27 cellular contexts compared by ENCODE assay signal in the genomic region with DNA sequence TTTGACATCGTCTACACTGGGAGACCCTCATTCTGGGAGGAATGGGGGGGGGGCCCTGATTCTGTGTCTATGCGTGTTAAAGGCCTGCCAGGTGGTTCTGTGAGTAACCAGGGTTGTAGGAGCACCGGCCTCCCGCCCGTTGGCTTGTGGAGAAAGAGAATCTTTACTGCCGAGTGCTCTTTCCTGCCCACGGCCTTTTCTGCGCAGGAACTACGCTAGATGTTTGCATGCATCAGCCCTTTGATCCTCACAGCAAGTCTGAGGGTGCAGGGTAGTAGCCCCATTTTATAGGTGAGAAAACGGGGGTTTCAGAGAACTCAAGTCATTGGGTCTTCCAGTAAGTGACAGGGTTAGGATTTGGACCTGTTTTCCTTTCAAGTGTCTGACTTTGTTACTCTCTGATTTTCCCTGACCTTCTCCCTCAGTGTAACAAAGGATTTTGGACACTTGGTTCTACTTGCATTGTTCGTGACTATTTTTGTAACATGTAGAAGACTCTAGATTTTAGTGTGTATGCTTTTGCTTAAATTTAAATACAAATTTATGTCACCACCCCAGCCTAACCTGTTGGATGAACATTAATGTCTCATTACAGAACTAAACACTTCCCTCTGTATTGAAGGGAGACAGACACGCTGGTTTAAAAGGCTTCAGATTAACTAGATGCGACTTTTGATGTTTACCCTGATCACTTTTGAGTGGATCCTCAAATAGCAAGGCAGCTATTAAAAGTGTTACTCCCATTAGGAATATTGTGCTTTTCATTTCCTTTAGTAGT. TPM values are rescaled to one million over a fixed set of nuclear protein-coding genes. Genes with fewer than 3 reads are reported as not detected.
DNase-seq lines count a peak whose midpoint lies in the region; ATAC-seq and TF ChIP-seq lines count a peak whose summit lies in the region.
"Had no signal": no experiment of that assay in that cellular context is flagged by ENCODE, and none has a peak within 500 bp of the region (broad histone marks: within the 10 kb centered on the region; RNA-seq: fewer than 3 reads in every experiment).

No MANE protein-coding gene starts in this region.

- DNase-seq in activated CD4-positive, alpha-beta T cell treated with anti-CD3 and anti-CD28 coated beads, Interleukin-2, amount 10 ng/mL, durations not matched to agents 24 days and 14 days = peak; percentile 63
- no peak for DNase-seq in activated CD4-positive, alpha-beta T cell treated with anti-CD3 and anti-CD28 coated beads for 36 hours
- DNase-seq in MM.1S (no peak), nephron progenitor cell (no peak), neuronal stem cell (ENCODE audit: low spot score) (no peak), PC-9 (no peak)
- DNase-seq: activated CD4-positive, alpha-beta T cell treated with anti-CD3 and anti-CD28 coated beads, Interleukin-2, amount 50 U/mL, for 4 hours; activated CD8-positive, alpha-beta memory T cell treated with anti-CD3 and anti-CD28 coated beads, Interleukin-2, amount 50 U/mL, for 48 hours; activated effector memory CD4-positive, alpha-beta T cell treated with anti-CD3 and anti-CD28 coated beads, Interleukin-2, amount 50 U/mL, for 16 hours; AML-193; amygdala; DMS53; HFFc6; kidney glomerular epithelial cell; mesenchymal stem cell; NCI-H1105; NCI-H2029 treated with DMSO at 0.1 percent for 48 hours; SK-N-SH; small intestine; stimulated activated naive CD4-positive, alpha-beta T cell treated with Interleukin-2 at 50 U/mL for 16 hours; tibial artery; WERI-Rb-1 had no signal

- H3K79me1 ChIP-seq in neuronal stem cell (ENCODE audit: low read depth, low read length) = no peaks in the 10 kb centered on the region

- H3K27ac Mint-ChIP-seq in activated CD4-positive, alpha-beta T cell treated with anti-CD3 and anti-CD28 coated beads, Interleukin-2, amount 10 ng/mL, durations not matched to agents 24 days and 14 days = no peak overlapping the region
- H3K27ac Mint-ChIP-seq in activated CD4-positive, alpha-beta T cell treated with anti-CD3 and anti-CD28 coated beads for 36 hours = no peak overlapping the region
- H3K27ac Mint-ChIP-seq in nephron progenitor cell = peak overlapping the region; percentile 23
- H3K27ac Mint-ChIP-seq: HFFc6 had no signal

- H3K36me3 ChIP-seq in MM.1S (replicated peaks; ENCODE audit: insufficient read depth, low read length) (no peaks in the 10 kb centered on the region), neuronal stem cell (replicated peaks in 1 of 2; ENCODE audit: control insufficient read depth in 2 of 2, insufficient read depth in 2 of 2, low read length in 2 of 2) (no peaks in the 10 kb centered on the region), PC-9 (ENCODE audit: low read depth) (no peaks in the 10 kb centered on the region)
- H3K36me3 ChIP-seq: tibial artery, WERI-Rb-1 had no signal

- H3K9me3 ChIP-seq in MM.1S (replicated peaks; ENCODE audit: insufficient read depth, low read length) (no peaks in the 10 kb centered on the region), neuronal stem cell (replicated peaks in 1 of 2; ENCODE audit: control insufficient read depth in 2 of 2, insufficient read depth in 1 of 2, low read depth in 1 of 2, low read length in 2 of 2) (no peaks in the 10 kb centered on the region), PC-9 (ENCODE audit: insufficient read depth, low read depth) (no peaks in the 10 kb centered on the region)
- H3K9me3 ChIP-seq: SK-N-SH, tibial artery had no signal

- no peak overlapping the region for H2AK5ac ChIP-seq in neuronal stem cell (ENCODE audit: low read depth, low read length)

- peak overlapping the region; percentile 67 for H3K4me3 Mint-ChIP-seq in activated CD4-positive, alpha-beta T cell treated with anti-CD3 and anti-CD28 coated beads, Interleukin-2, amount 10 ng/mL, durations not matched to agents 24 days and 14 days
- no peak overlapping the region for H3K4me3 Mint-ChIP-seq in activated CD4-positive, alpha-beta T cell treated with anti-CD3 and anti-CD28 coated beads for 36 hours
- H3K4me3 Mint-ChIP-seq in nephron progenitor cell = no peak overlapping the region
- H3K4me3 Mint-ChIP-seq: HFFc6 had no signal

- CTCF ChIA-PET in activated CD4-positive, alpha-beta T cell treated with anti-CD3 and anti-CD28 coated beads for 36 hours (lab: Charles Lee) = no interaction called here
- CTCF ChIA-PET in PC-9 (lab: Charles Lee) = no interaction called here

- H3K9ac ChIP-seq in MM.1S (ENCODE audit: low read length) (no peak overlapping the region), neuronal stem cell (ENCODE audit: low read depth, low read length, poor library complexity) (no peak overlapping the region)
- H3K9ac ChIP-seq: SK-N-SH had no signal

- H3F3A ChIP-seq in MM.1S (ENCODE audit: insufficient read depth, low read length) = peaks cover 5% of the 10 kb centered on the region; the same call in 1 of the 2 replicates
- H3F3A ChIP-seq in PC-9 (ENCODE audit: insufficient read depth, low read depth) = no peaks in the 10 kb centered on the region

- H3K27me3 ChIP-seq in MM.1S (replicated peaks; ENCODE audit: insufficient read depth, low read length) (no peaks in the 10 kb centered on the region), neuronal stem cell (ENCODE audit: control insufficient read depth in 3 of 3, insufficient read depth in 3 of 3, low read depth in 1 of 3, low read length in 3 of 3) (no peaks in the 10 kb centered on the region), PC-9 (ENCODE audit: insufficient read depth, low read depth) (no peaks in the 10 kb centered on the region)
- H3K27me3 ChIP-seq: tibial artery had no signal

- H3K4me2 ChIP-seq in MM.1S (ENCODE audit: low read depth, low read length) (peak overlapping the region; percentile 57), neuronal stem cell (ENCODE audit: insufficient read depth, low read length, poor library complexity, severe bottlenecking) (no peak overlapping the region), PC-9 (no peak overlapping the region)
- H3K4me2 ChIP-seq: SK-N-SH had no signal

- H4K8ac ChIP-seq in neuronal stem cell (ENCODE audit: low read depth, low read length) = no peak overlapping the region

- no peaks in the 10 kb centered on the region for H3K79me2 ChIP-seq in MM.1S (ENCODE audit: low read length)
- H3K79me2 ChIP-seq in PC-9 (ENCODE audit: low read depth) = no peaks in the 10 kb centered on the region

- no peak for ATAC-seq in activated CD4-positive, alpha-beta T cell treated with anti-CD3 and anti-CD28 coated beads for 36 hours
- ATAC-seq in GM21515 (IDR thresholded peaks at IDR 0.05; ENCODE audit: unreplicated experiment) (peak; percentile 34), HG03354 (IDR thresholded peaks at IDR 0.05; ENCODE audit: poor library complexity, severe bottlenecking, unreplicated experiment) (no peak)
- ATAC-seq: HepG2 had no signal

- H3K14ac ChIP-seq in neuronal stem cell (ENCODE audit: low read length) = no peak overlapping the region

- no peak overlapping the region for H2BK5ac ChIP-seq in neuronal stem cell (ENCODE audit: low read length)

- H2BK12ac ChIP-seq in neuronal stem cell (ENCODE audit: low read length) = no peak overlapping the region

- no peak overlapping the region for H2BK15ac ChIP-seq in neuronal stem cell (ENCODE audit: low read length)

- H3K4me3 ChIP-seq in MM.1S (ENCODE audit: low read length) (no peak overlapping the region), neuronal stem cell (ENCODE audit: low read length in 2 of 2) (no peak overlapping the region), PC-9 (no peak overlapping the region)
- H3K4me3 ChIP-seq: tibial artery had no signal

- TF ChIP-seq CTCF in MM.1S (IDR thresholded peaks at IDR 0.05; ENCODE audit: low read length) (no peak), nephron progenitor cell (IDR thresholded peaks at IDR 0.05) (no peak), PC-9 (conservative IDR thresholded peaks at IDR 0.05) (no peak)

- H3K36me3 Mint-ChIP-seq in activated CD4-positive, alpha-beta T cell treated with anti-CD3 and anti-CD28 coated beads, Interleukin-2, amount 10 ng/mL, durations not matched to agents 24 days and 14 days (ENCODE audit: low read depth) = peaks cover 3% of the 10 kb centered on the region
- no peaks in the 10 kb centered on the region for H3K36me3 Mint-ChIP-seq in activated CD4-positive, alpha-beta T cell treated with anti-CD3 and anti-CD28 coated beads for 36 hours (ENCODE audit: low read depth)
- H3K36me3 Mint-ChIP-seq in nephron progenitor cell (ENCODE audit: low read depth) = no peaks in the 10 kb centered on the region

- WGBS in neuronal stem cell (ENCODE audit: extremely low coverage in 2 of 2, insufficient read length in 2 of 2, insufficient replicate concordance in 1 of 2), 2 donors = no CpG with 5 or more reads among the region's 13 CpGs

- H4K20me1 ChIP-seq in MM.1S (ENCODE audit: insufficient read depth, low read length) (no peaks in the 10 kb centered on the region), PC-9 (ENCODE audit: insufficient read depth) (no peaks in the 10 kb centered on the region)

- H3K4me1 ChIP-seq in MM.1S (ENCODE audit: low read length) (peaks cover 34% of the 10 kb centered on the region), neuronal stem cell (ENCODE audit: control insufficient read depth in 2 of 2, insufficient read depth in 1 of 2, low read depth in 1 of 2, low read length in 2 of 2) (peaks cover 7 to 9% of the 10 kb centered on the region in 2 donors), PC-9 (replicated peaks; ENCODE audit: insufficient read depth) (no peaks in the 10 kb centered on the region)
- H3K4me1 ChIP-seq: tibial artery had no signal

- H2AFZ ChIP-seq in MM.1S (ENCODE audit: low read length) = 0 out of 2 replicates have a peak overlapping the region, but pooled peaks have one; percentile 24
- H2AFZ ChIP-seq in neuronal stem cell (ENCODE audit: low read length) = no peak overlapping the region
- H2AFZ ChIP-seq in PC-9 = no peak overlapping the region

- H3K27ac ChIP-seq in MM.1S (ENCODE audit: low read length) (no peak overlapping the region; the same call in 1 of the 2 replicates), neuronal stem cell (replicated peaks; ENCODE audit: low read length) (no peak overlapping the region), PC-9 (no peak overlapping the region)
- H3K27ac ChIP-seq: HL-60, RWPE1, tibial artery, WERI-Rb-1 had no signal

- H3K4ac ChIP-seq in neuronal stem cell (ENCODE audit: low read length) = no peak overlapping the region

- no peak overlapping the region for H3K18ac ChIP-seq in neuronal stem cell (ENCODE audit: low read length)

- peaks cover 26% of the 10 kb centered on the region for H3K4me1 Mint-ChIP-seq in activated CD4-positive, alpha-beta T cell treated with anti-CD3 and anti-CD28 coated beads, Interleukin-2, amount 10 ng/mL, durations not matched to agents 24 days and 14 days
- H3K4me1 Mint-ChIP-seq in activated CD4-positive, alpha-beta T cell treated with anti-CD3 and anti-CD28 coated beads for 36 hours = peaks cover 15% of the 10 kb centered on the region
- H3K4me1 Mint-ChIP-seq in nephron progenitor cell = peaks cover 10% of the 10 kb centered on the region

- peaks cover 8% of the 10 kb centered on the region for H3K9me3 Mint-ChIP-seq in activated CD4-positive, alpha-beta T cell treated with anti-CD3 and anti-CD28 coated beads, Interleukin-2, amount 10 ng/mL, durations not matched to agents 24 days and 14 days
- H3K9me3 Mint-ChIP-seq in activated CD4-positive, alpha-beta T cell treated with anti-CD3 and anti-CD28 coated beads for 36 hours (ENCODE audit: low read depth) = no peaks in the 10 kb centered on the region
- H3K9me3 Mint-ChIP-seq in nephron progenitor cell = peaks cover 12% of the 10 kb centered on the region
- H3K9me3 Mint-ChIP-seq: HFFc6 had no signal

- no peak overlapping the region for H4K91ac ChIP-seq in neuronal stem cell (ENCODE audit: low read depth, low read length, poor library complexity)

- H2BK120ac ChIP-seq in neuronal stem cell (ENCODE audit: low read depth, low read length) = no peak overlapping the region

- intact Hi-C loops in activated CD4-positive, alpha-beta T cell treated with anti-CD3 and anti-CD28 coated beads, Interleukin-2, amount 10 ng/mL, durations not matched to agents 24 days and 14 days (cut with micrococcal nuclease) = loop anchor here (1.0 to 2.0 kb wide), 2 partner anchors 21 to 64 kb away; partner anchors contain the start of gene MAST4
- intact Hi-C loops in activated CD4-positive, alpha-beta T cell treated with anti-CD3 and anti-CD28 coated beads for 36 hours (cut with DNase I, micrococcal nuclease) = loop anchor here in 1 of 2 experiments (5.0 kb wide), 1 partner anchor 66 kb away; no protein-coding TSS in a partner anchor
- intact Hi-C loops in PC-9 (cut with micrococcal nuclease; ENCODE audit: unreplicated experiment) = no loop called here

- H3K9me2 ChIP-seq in MM.1S (replicated peaks; ENCODE audit: insufficient read depth, low read length) (no peaks in the 10 kb centered on the region), PC-9 (ENCODE audit: insufficient read depth) (no peaks in the 10 kb centered on the region)
- H3K9me2 ChIP-seq: SK-N-SH had no signal

- no TSS peak for BruUV-seq in PC-9 (replicated peaks; lab: Mats Ljungman, UMichigan)

- POLR2A ChIA-PET in activated CD4-positive, alpha-beta T cell treated with anti-CD3 and anti-CD28 coated beads for 36 hours (lab: Charles Lee) = no interaction called here
- POLR2A ChIA-PET in PC-9 (lab: Charles Lee; ENCODE audit: unreplicated experiment) = no interaction called here

- H3K23ac ChIP-seq in neuronal stem cell (ENCODE audit: low read depth, low read length, poor library complexity) = no peak overlapping the region

- peaks cover 9% of the 10 kb centered on the region for H3K27me3 Mint-ChIP-seq in activated CD4-positive, alpha-beta T cell treated with anti-CD3 and anti-CD28 coated beads, Interleukin-2, amount 10 ng/mL, durations not matched to agents 24 days and 14 days
- H3K27me3 Mint-ChIP-seq in activated CD4-positive, alpha-beta T cell treated with anti-CD3 and anti-CD28 coated beads for 36 hours = peaks cover 13% of the 10 kb centered on the region
- peaks cover 4% of the 10 kb centered on the region for H3K27me3 Mint-ChIP-seq in nephron progenitor cell (ENCODE audit: low read depth, poor library complexity)

RNA-seq across cellular contexts. Expression of gene MAST4, which starts 22.0 kb away (rescaled TPM):
- 16.1 and 18.3 TPM in 2 replicates for total RNA-seq in activated CD4-positive, alpha-beta T cell treated with anti-CD3 and anti-CD28 coated beads, Interleukin-2, amount 10 ng/mL, durations not matched to agents 24 days and 14 days
- 10 to 100 TPM; 19.2 to 26.7 TPM for total RNA-seq in activated CD4-positive, alpha-beta T cell treated with anti-CD3 and anti-CD28 coated beads for 36 hours
- polyA plus RNA-seq in neuronal stem cell (2013, experiment 1 of 2) = 1.5 TPM
- polyA plus RNA-seq in neuronal stem cell (2013, experiment 2 of 2) = 1.4 TPM
- 13.3 and 19.3 TPM in 2 replicates for total RNA-seq in PC-9 (2021)
